8 cellular contexts compared by ENCODE assay signal in genomic region chr2:43222472-43223146, GRCh38. TPM values are rescaled to one million over a fixed set of nuclear protein-coding genes. Genes with fewer than 3 reads are reported as not detected.
DNase-seq lines count a peak whose midpoint lies in the region; ATAC-seq and TF ChIP-seq lines count a peak whose summit lies in the region.

No MANE protein-coding gene starts in this region.

- ATAC-seq in GM19328 (IDR thresholded peaks at IDR 0.05; ENCODE audit: unreplicated experiment) (no peak), HG03378 (IDR thresholded peaks at IDR 0.05; ENCODE audit: unreplicated experiment) (no peak)

- H3K27ac ChIP-seq in stomach: peak overlapping the region; percentile 40 to 99 (median 98)

- intact Hi-C loops in activated T-helper 2 cell treated with anti-CD3 and anti-CD28 coated beads, Interferon-gamma antibody, Interleukin-2, Interleukin-4, amounts not matched to agents 10 μg/mL and 5 μg/mL and 100 μg/mL, durations not matched to agents 14 hours and 24 hours and 36 hours (cut with micrococcal nuclease): loop anchor here (10.0 kb wide), 1 partner anchor 552 kb away; the partner anchor contains the start of gene DYNC2LI1
- intact Hi-C loops in stomach (cut with DNase I; ENCODE audit: low total_unique reads): no loop called here

- peaks cover 22% of the 10 kb centered on the region for H3K4me1 ChIP-seq in iPS-15b (ENCODE audit: control insufficient read depth, insufficient read depth, low read length)
- H3K4me1 ChIP-seq in stomach: peaks cover 38 to 59% (median 48%) of the 10 kb centered on the region in 4 donors

- no peaks in the 10 kb centered on the region for H3K9me3 ChIP-seq in iPS-15b (ENCODE audit: control insufficient read depth, insufficient read depth, low read length)
- H3K9me3 ChIP-seq in stomach: no peaks in the 10 kb centered on the region

- peak overlapping the region; percentile 94 for H3K27ac Mint-ChIP-seq in activated T-helper 2 cell treated with anti-CD3 and anti-CD28 coated beads, Interferon-gamma antibody, Interleukin-2, Interleukin-4, amounts not matched to agents 10 μg/mL and 5 μg/mL and 100 μg/mL, durations not matched to agents 14 hours and 24 hours and 36 hours

- H3K27me3 Mint-ChIP-seq in activated T-helper 2 cell treated with anti-CD3 and anti-CD28 coated beads, Interferon-gamma antibody, Interleukin-2, Interleukin-4, amounts not matched to agents 10 μg/mL and 5 μg/mL and 100 μg/mL, durations not matched to agents 14 hours and 24 hours and 36 hours (ENCODE audit: low read depth): no peaks in the 10 kb centered on the region

- WGBS in stomach, 5 donors: 2 to 5% (median 5%) methylated on average over 6 of the region's 6 CpGs

- peak overlapping the region; percentile 87 for H3K4me3 ChIP-seq in iPS-15b (ENCODE audit: low read depth, low read length)
- H3K4me3 ChIP-seq in stomach: peak overlapping the region; percentile 81 to 96 (median 89)

- H3K27me3 ChIP-seq in iPS-15b (ENCODE audit: control insufficient read depth, insufficient read depth, low read length) (no peaks in the 10 kb centered on the region), stomach (no peaks in the 10 kb centered on the region)

- H3K9ac ChIP-seq in iPS-15b (ENCODE audit: low read depth, low read length): peak overlapping the region; percentile 14

- DNase-seq in NCI-H510A treated with DMSO at 0.1 percent for 48 hours (lab: John Stamatoyannopoulos, UW) (peak; percentile 34), NCI-H510A (lab: John Stamatoyannopoulos, UW) (no peak), stomach (no peak), GM03348 (ENCODE audit: low spot score) (no peak)
- DNase-seq in activated T-helper 2 cell treated with anti-CD3 and anti-CD28 coated beads, Interferon-gamma antibody, Interleukin-2, Interleukin-4, amounts not matched to agents 10 μg/mL and 5 μg/mL and 100 μg/mL, durations not matched to agents 14 hours and 24 hours and 36 hours (ENCODE audit: low spot score): no peak

- TF ChIP-seq CTCF in stomach (IDR thresholded peaks at IDR 0.05): no peak

- TF ChIP-seq POLR2A in stomach (IDR thresholded peaks at IDR 0.05): no peak

- peaks cover 53% of the 10 kb centered on the region for H3K36me3 Mint-ChIP-seq in activated T-helper 2 cell treated with anti-CD3 and anti-CD28 coated beads, Interferon-gamma antibody, Interleukin-2, Interleukin-4, amounts not matched to agents 10 μg/mL and 5 μg/mL and 100 μg/mL, durations not matched to agents 14 hours and 24 hours and 36 hours (ENCODE audit: low read depth)

- H3K36me3 ChIP-seq in iPS-15b (ENCODE audit: control insufficient read depth, insufficient read depth, low read length) (peaks cover 17% of the 10 kb centered on the region), stomach (peaks cover 24 to 38% (median 30%) of the 10 kb centered on the region in 4 donors)

- peaks cover 35% of the 10 kb centered on the region for H3K4me1 Mint-ChIP-seq in activated T-helper 2 cell treated with anti-CD3 and anti-CD28 coated beads, Interferon-gamma antibody, Interleukin-2, Interleukin-4, amounts not matched to agents 10 μg/mL and 5 μg/mL and 100 μg/mL, durations not matched to agents 14 hours and 24 hours and 36 hours (ENCODE audit: low read depth)

- TF ChIP-seq EP300 in stomach (IDR thresholded peaks at IDR 0.05): no peak

- no peaks in the 10 kb centered on the region for H3K9me3 Mint-ChIP-seq in activated T-helper 2 cell treated with anti-CD3 and anti-CD28 coated beads, Interferon-gamma antibody, Interleukin-2, Interleukin-4, amounts not matched to agents 10 μg/mL and 5 μg/mL and 100 μg/mL, durations not matched to agents 14 hours and 24 hours and 36 hours

- peak overlapping the region; percentile 82 for H3K4me3 Mint-ChIP-seq in activated T-helper 2 cell treated with anti-CD3 and anti-CD28 coated beads, Interferon-gamma antibody, Interleukin-2, Interleukin-4, amounts not matched to agents 10 μg/mL and 5 μg/mL and 100 μg/mL, durations not matched to agents 14 hours and 24 hours and 36 hours (ENCODE audit: low read depth)

RNA-seq across cellular contexts. Expression of gene ZFP36L2, which starts 3.8 kb away (rescaled TPM):
- total RNA-seq in activated T-helper 2 cell treated with anti-CD3 and anti-CD28 coated beads, Interferon-gamma antibody, Interleukin-2, Interleukin-4, amounts not matched to agents 10 μg/mL and 5 μg/mL and 100 μg/mL, durations not matched to agents 14 hours and 24 hours and 36 hours: 114 TPM in 2 replicates
- 100 to 1,000 TPM in 3 of 5 donors, 10 to 100 TPM in 2; 49.1 to 189 (median 109) TPM for total RNA-seq in stomach
- polyA plus RNA-seq in stomach: 10 to 100 TPM; 43.7 to 89.2 (median 44.0) TPM
